In genomic region chr2:201235865-201236811, GRCh38 we compare ENCODE assay signal across 8 cellular contexts. TPM values are rescaled to one million over a fixed set of nuclear protein-coding genes. Genes with fewer than 3 reads are reported as not detected.
DNase-seq lines count a peak whose midpoint lies in the region; ATAC-seq and TF ChIP-seq lines count a peak whose summit lies in the region.

No MANE protein-coding gene starts in this region.

- peak overlapping the region; percentile 68 for H3K27ac ChIP-seq in neutrophil

- peaks cover 8% of the 10 kb centered on the region for H3K9me3 Mint-ChIP-seq in activated T-cell treated with anti-CD3 and anti-CD28 coated beads, Interleukin-2, amount 50 U/mL, for 24 hours

- TF ChIP-seq CTCF in BJ (IDR thresholded peaks at IDR 0.05; ENCODE audit: insufficient read depth, low read depth, low read length) = peak; percentile 51
- peak; percentile 61 for TF ChIP-seq CTCF in fibroblast of pulmonary artery (IDR thresholded peaks at IDR 0.05; ENCODE audit: low read length, missing control alignments)
- peak; percentile 84 for TF ChIP-seq CTCF in neutrophil (IDR thresholded peaks at IDR 0.05)

- H3K4me3 Mint-ChIP-seq in activated T-cell treated with anti-CD3 and anti-CD28 coated beads, Interleukin-2, amount 50 U/mL, for 24 hours = peak overlapping the region; percentile 97

- no peak for DNase-seq in BJ (ENCODE audit: low read depth)
- peak; percentile 53 for DNase-seq in H4 (ENCODE audit: low spot score)
- peak; percentile 66 for DNase-seq in NOMO-1 treated with DMSO at 0.1 percent for 48 hours (lab: John Stamatoyannopoulos, UW; ENCODE audit: unreplicated experiment)
- DNase-seq in activated T-cell treated with anti-CD3 and anti-CD28 coated beads, Interleukin-2, amount 50 U/mL, for 24 hours = peak; percentile 57
- peak; percentile 90 for DNase-seq in fibroblast of pulmonary artery (ENCODE audit: low read depth)

- H3K27me3 Mint-ChIP-seq in activated T-cell treated with anti-CD3 and anti-CD28 coated beads, Interleukin-2, amount 50 U/mL, for 24 hours = no peaks in the 10 kb centered on the region

- H3K4me1 Mint-ChIP-seq in activated T-cell treated with anti-CD3 and anti-CD28 coated beads, Interleukin-2, amount 50 U/mL, for 24 hours (ENCODE audit: low read depth) = peaks cover 59% of the 10 kb centered on the region

- H3K36me3 ChIP-seq in BJ (ENCODE audit: control insufficient read depth, insufficient read depth, low read length) = no peaks in the 10 kb centered on the region
- H3K36me3 ChIP-seq in neutrophil = no peaks in the 10 kb centered on the region

- ATAC-seq in GM21423 (IDR thresholded peaks at IDR 0.05; ENCODE audit: unreplicated experiment) = no peak
- no peak for ATAC-seq in GM19328 (IDR thresholded peaks at IDR 0.05; ENCODE audit: unreplicated experiment)

- POLR2A ChIA-PET in BJ (lab: Charles Lee) = no interaction called here

- peak overlapping the region; percentile 89 for H3K27ac Mint-ChIP-seq in activated T-cell treated with anti-CD3 and anti-CD28 coated beads, Interleukin-2, amount 50 U/mL, for 24 hours

- CTCF ChIA-PET in BJ (lab: Yijun Ruan, JAX) = interaction anchor here (0.7 to 1.8 kb wide), 11 partner anchors 9 to 462 kb away, joined by 3 to 5 read pairs (median 4); partner anchors contain the start of genes CASP10, MPP4, NIF3L1 and PPIL3

- H3K4me3 ChIP-seq in BJ (ENCODE audit: low read depth, low read length) (no peak overlapping the region), fibroblast of pulmonary artery (replicated peaks; ENCODE audit: low read depth, low read length) (no peak overlapping the region), neutrophil (ENCODE audit: low read depth in 1 of 2, low read length in 1 of 2) (peak overlapping the region in 1 of 2 experiments; percentile 25)

- peaks cover 67% of the 10 kb centered on the region for H3K36me3 Mint-ChIP-seq in activated T-cell treated with anti-CD3 and anti-CD28 coated beads, Interleukin-2, amount 50 U/mL, for 24 hours (ENCODE audit: low read depth)

- peaks cover 75 to 86% of the 10 kb centered on the region in 2 experiments for H3K4me1 ChIP-seq in neutrophil (ENCODE audit: control insufficient read depth in 1 of 2, insufficient read depth in 1 of 2, low read depth in 1 of 2, low read length in 1 of 2)

- no peaks in the 10 kb centered on the region for H3K9me3 ChIP-seq in neutrophil

- no peaks in the 10 kb centered on the region for H3K27me3 ChIP-seq in BJ (ENCODE audit: control insufficient read depth, insufficient read depth, low read length)
- no peaks in the 10 kb centered on the region for H3K27me3 ChIP-seq in neutrophil

RNA-seq across cellular contexts. Expression of gene CASP8, which starts 24.2 kb away (rescaled TPM):
- 10.3 and 16.8 TPM in 2 replicates for polyA plus RNA-seq in BJ (2011; rRNA removed)
- 6.9 and 9.1 TPM in 2 replicates for polyA minus RNA-seq in BJ (2011; rRNA and poly(A)+ RNA removed)
- total RNA-seq in H4 (2014; rRNA removed; shearing (Covaris generic)) = 24.2 and 27.2 TPM in 2 replicates

RNA-seq across cellular contexts. Expression of gene CASP10, which starts 53.2 kb away (rescaled TPM):
- polyA plus RNA-seq in BJ (2011; rRNA removed) = 0.83 and 1.0 TPM in 2 replicates
- polyA minus RNA-seq in BJ (2011; rRNA and poly(A)+ RNA removed) = 0.57 and 0.81 TPM in 2 replicates
- 1.0 and 1.2 TPM in 2 replicates for total RNA-seq in H4 (2014; rRNA removed; shearing (Covaris generic))
